1 cellular context compared by ENCODE assay signal in the genomic region with DNA sequence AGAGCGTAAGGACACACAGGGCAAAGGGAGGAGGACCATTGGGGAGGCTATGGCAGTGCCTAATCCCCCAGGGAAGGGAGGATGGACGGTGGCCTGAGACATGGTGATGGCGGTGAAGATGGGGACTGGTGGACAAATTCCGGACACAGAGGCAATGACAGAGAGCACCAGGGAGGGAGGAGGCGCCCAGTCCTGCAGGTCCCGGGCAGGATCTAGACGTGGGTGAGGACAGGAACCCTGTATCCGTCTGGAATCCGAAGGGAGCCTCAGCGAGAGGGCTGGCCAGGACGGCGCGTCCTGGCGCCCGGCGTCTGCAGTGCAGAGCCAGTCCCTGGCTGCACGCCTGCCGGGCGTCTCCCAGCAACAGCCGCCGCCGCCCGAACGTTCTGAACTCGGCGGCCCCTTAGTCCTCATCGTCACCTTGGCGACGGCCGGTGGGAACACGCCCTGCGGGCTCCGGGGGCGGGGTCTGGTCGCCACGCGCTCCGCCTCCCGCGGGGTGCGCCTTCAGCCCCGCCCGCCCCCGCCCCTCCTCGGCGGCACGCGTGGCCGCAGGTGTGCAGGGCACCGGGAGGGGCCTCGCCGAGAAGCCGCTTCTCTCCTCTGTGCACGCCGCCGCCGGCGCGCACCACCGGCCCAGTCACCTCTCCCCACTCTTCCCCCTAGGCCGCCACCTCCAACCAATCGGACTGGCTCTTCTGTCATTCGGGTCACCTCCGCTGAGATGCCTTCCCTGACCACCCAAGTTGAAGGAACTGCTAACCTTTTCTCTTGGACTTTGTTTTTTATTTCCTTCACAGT.
TF ChIP-seq lines count a peak whose summit lies in the region.

No MANE protein-coding gene starts in this region.

TF ChIP-seq in WTC11, 78 proteins besides CTCF, POLR2A, EP300 and RAD21 (continued from another document):
- TF ChIP-seq, protein P1, sequence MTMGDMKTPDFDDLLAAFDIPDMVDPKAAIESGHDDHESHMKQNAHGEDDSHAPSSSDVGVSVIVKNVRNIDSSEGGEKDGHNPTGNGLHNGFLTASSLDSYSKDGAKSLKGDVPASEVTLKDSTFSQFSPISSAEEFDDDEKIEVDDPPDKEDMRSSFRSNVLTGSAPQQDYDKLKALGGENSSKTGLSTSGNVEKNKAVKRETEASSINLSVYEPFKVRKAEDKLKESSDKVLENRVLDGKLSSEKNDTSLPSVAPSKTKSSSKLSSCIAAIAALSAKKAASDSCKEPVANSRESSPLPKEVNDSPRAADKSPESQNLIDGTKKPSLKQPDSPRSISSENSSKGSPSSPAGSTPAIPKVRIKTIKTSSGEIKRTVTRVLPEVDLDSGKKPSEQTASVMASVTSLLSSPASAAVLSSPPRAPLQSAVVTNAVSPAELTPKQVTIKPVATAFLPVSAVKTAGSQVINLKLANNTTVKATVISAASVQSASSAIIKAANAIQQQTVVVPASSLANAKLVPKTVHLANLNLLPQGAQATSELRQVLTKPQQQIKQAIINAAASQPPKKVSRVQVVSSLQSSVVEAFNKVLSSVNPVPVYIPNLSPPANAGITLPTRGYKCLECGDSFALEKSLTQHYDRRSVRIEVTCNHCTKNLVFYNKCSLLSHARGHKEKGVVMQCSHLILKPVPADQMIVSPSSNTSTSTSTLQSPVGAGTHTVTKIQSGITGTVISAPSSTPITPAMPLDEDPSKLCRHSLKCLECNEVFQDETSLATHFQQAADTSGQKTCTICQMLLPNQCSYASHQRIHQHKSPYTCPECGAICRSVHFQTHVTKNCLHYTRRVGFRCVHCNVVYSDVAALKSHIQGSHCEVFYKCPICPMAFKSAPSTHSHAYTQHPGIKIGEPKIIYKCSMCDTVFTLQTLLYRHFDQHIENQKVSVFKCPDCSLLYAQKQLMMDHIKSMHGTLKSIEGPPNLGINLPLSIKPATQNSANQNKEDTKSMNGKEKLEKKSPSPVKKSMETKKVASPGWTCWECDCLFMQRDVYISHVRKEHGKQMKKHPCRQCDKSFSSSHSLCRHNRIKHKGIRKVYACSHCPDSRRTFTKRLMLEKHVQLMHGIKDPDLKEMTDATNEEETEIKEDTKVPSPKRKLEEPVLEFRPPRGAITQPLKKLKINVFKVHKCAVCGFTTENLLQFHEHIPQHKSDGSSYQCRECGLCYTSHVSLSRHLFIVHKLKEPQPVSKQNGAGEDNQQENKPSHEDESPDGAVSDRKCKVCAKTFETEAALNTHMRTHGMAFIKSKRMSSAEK (CRISPR knock-in tag; IDR thresholded peaks at IDR 0.05; ENCODE audit: borderline replicate concordance) = no peak
- TF ChIP-seq ZNF219 (CRISPR knock-in tag; IDR thresholded peaks at IDR 0.05; ENCODE audit: borderline replicate concordance) = no peak
